Comparison of ENCODE assay signal across 22 cellular contexts in the genomic region with DNA sequence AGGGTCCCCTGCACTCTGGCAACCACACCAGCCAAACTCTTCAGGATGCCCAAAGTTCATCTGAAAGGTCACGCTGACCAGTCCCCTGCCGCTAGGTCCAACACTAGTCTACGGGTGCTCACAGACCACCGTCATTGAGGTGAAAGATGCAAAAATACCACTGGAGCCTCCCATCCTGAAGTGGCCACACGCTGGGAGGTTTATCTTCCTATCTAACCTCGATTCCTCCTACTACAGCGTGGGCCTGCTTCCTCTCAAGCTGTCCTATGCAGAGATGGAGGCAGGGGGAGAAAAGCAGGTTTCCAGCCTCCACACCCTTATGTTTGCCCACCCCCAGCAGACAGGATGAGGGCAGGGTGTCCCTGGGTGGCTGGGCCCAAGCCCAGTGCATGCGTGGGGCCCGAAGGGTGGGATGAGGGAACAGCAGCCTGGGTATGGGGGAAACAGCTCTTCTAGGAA. TPM values are rescaled to one million over a fixed set of nuclear protein-coding genes. Genes with fewer than 3 reads are reported as not detected.
DNase-seq lines count a peak whose midpoint lies in the region; ATAC-seq, FAIRE-seq and TF ChIP-seq lines count a peak whose summit lies in the region.
"Had no signal": no experiment of that assay in that cellular context is flagged by ENCODE, and none has a peak within 500 bp of the region (broad histone marks: within the 10 kb centered on the region; RNA-seq: fewer than 3 reads in every experiment).

No MANE protein-coding gene starts in this region.

- H3K36me3 ChIP-seq in HUES48 (ENCODE audit: control insufficient read depth, insufficient read depth, low read length) (no peaks in the 10 kb centered on the region), K562 (ENCODE audit: control insufficient read depth, insufficient read depth, low read length) (no peaks in the 10 kb centered on the region)

- WGBS in K562 (ENCODE audit: insufficient coverage, low coverage, missing lambda C conversion rate), result 13% methylated on average over 9 of the region's 9 CpGs

- no peak for DNase-seq in K562 (ENCODE audit: extremely low read depth in 1 of 4, low spot score in 3 of 4)
- peak; percentile 65 for DNase-seq in islet precursor cell
- peak in 1 of 49 donors; percentile 10 for DNase-seq in substantia nigra (lab: John Stamatoyannopoulos, UW)
- DNase-seq in activated naive CD4-positive, alpha-beta T cell treated with Interleukin-2 at 50 U/mL for 16 hours, result no peak
- no peak for DNase-seq in H4 (ENCODE audit: low spot score)
- DNase-seq: CD4-positive, CD25-positive, alpha-beta regulatory T cell; COR-L47; DMS79 treated with DMSO at 0.1 percent for 48 hours; HCEC 1CT; Karpas-422; MV-4-11; NCI-H1417 treated with DMSO at 0.1 percent for 48 hours; NCI-H446; Right ventricle myocardium superior had no signal

- TF ChIP-seq EP300 in K562 (IDR thresholded peaks at IDR 0.05; ENCODE audit: low read length), result no peak

- H3K27me3 ChIP-seq in HUES48 (ENCODE audit: control insufficient read depth, insufficient read depth, low read length), result peaks cover 47% of the 10 kb centered on the region
- H3K27me3 ChIP-seq in K562 (ENCODE audit: control insufficient read depth in 2 of 2, insufficient read depth in 2 of 2, low read length in 2 of 2), result peaks cover 8 to 29% of the 10 kb centered on the region in 2 experiments; a peak in 4 of 5 replicates

- H3K4me2 ChIP-seq in K562 (ENCODE audit: insufficient read depth, low read length), result no peak overlapping the region

- in situ Hi-C loops in K562 (cut with MboI), result no loop called here

- H3K9me1 ChIP-seq in K562 (ENCODE audit: control insufficient read depth, insufficient read depth, low read length), result peaks cover 4% of the 10 kb centered on the region

- POLR2A ChIA-PET in K562 (lab: Yijun Ruan, JAX), result interaction anchor here (0.8 kb wide), 1 partner anchor 136 kb away, joined by 3 read pairs; no protein-coding TSS in a partner anchor

- no peaks in the 10 kb centered on the region for H3K79me2 ChIP-seq in K562 (ENCODE audit: control insufficient read depth, insufficient read depth, low read length)

- no peak for TF ChIP-seq POLR2A in K562 (conservative IDR thresholded peaks at IDR 0.05)

- H2AFZ ChIP-seq in K562 (ENCODE audit: low read depth, low read length), result peak overlapping the region; percentile 38; the same call in 1 of the 2 replicates

- TF ChIP-seq RAD21 in K562 (CRISPR knock-in tag; conservative IDR thresholded peaks at IDR 0.05 in 1 of 2, IDR thresholded peaks at IDR 0.05 in 1 of 2), result no peak

- intact Hi-C loops in K562 (cut with micrococcal nuclease), result no loop called here

- H3K4me1 ChIP-seq in HUES48 (ENCODE audit: control insufficient read depth, insufficient read depth, low read length) (peaks cover 53% of the 10 kb centered on the region), K562 (replicated peaks in 1 of 2; ENCODE audit: control insufficient read depth in 2 of 2, insufficient read depth in 2 of 2, low read length in 2 of 2) (peaks cover 22 to 36% of the 10 kb centered on the region in 2 experiments)

- H3K9ac ChIP-seq in HUES48 (ENCODE audit: low read depth, low read length) (no peak overlapping the region), K562 (ENCODE audit: insufficient read depth in 1 of 2, low read depth in 2 of 2, low read length in 2 of 2) (peak overlapping the region in 1 of 2 experiments; percentile 48; a peak in 1 of 4 replicates)

- BruUV-seq in K562 (replicated peaks; lab: Mats Ljungman, UMichigan), result no TSS peak

- H3K27ac ChIP-seq in HUES48 (ENCODE audit: low read depth, low read length) (peak overlapping the region; percentile 44), K562 (ENCODE audit: extremely low read depth, low read depth, low read length) (no peak overlapping the region), substantia nigra (ENCODE audit: low read depth, low read length, poor library complexity, severe bottlenecking) (peak overlapping the region; percentile 77)
- H3K27ac ChIP-seq: SK-N-MC had no signal

- peaks cover 8% of the 10 kb centered on the region; the same call in 1 of the 2 replicates for H4K20me1 ChIP-seq in K562 (replicated peaks; ENCODE audit: control insufficient read depth, insufficient read depth, low read length)

- TF ChIP-seq CTCF in K562 (IDR thresholded peaks at IDR 0.05 in 2 of 3, conservative IDR thresholded peaks at IDR 0.05 in 1 of 3; ENCODE audit: insufficient read depth in 2 of 3, low read depth in 1 of 3, low read length in 3 of 3), result no peak

- no peaks in the 10 kb centered on the region for H3K9me3 ChIP-seq in HUES48 (ENCODE audit: control insufficient read depth, insufficient read depth, low read length)
- no peaks in the 10 kb centered on the region for H3K9me3 ChIP-seq in K562 (replicated peaks; ENCODE audit: control insufficient read depth, insufficient read depth, low read depth, low read length)

- no peak overlapping the region for H3K4me3 ChIP-seq in HUES48 (ENCODE audit: low read depth, low read length)
- no peak overlapping the region for H3K4me3 ChIP-seq in K562
- H3K4me3 ChIP-seq: GM12878, SK-N-MC had no signal

- FAIRE-seq in K562 (lab: Jason Lieb, UNC), result no peak
- FAIRE-seq: GM12878, HTR-8/SVneo had no signal

- CTCF ChIA-PET in K562 (lab: Yijun Ruan, JAX; ENCODE audit: low intra/inter-chr PET ratio), result no interaction called here

- ATAC-seq in K562 (no peak), GM18870 (IDR thresholded peaks at IDR 0.05; ENCODE audit: unreplicated experiment) (no peak)

TF ChIP-seq in K562, 482 proteins besides CTCF, POLR2A, EP300 and RAD21:
- no peak for TF ChIP-seq NR2C2 (CRISPR knock-in tag; IDR thresholded peaks at IDR 0.05)
- 0 out of 2 replicates have a peak, but pooled peaks have one; percentile 26 for TF ChIP-seq NR2C2 (tag; IDR thresholded peaks at IDR 0.05)
- 0 out of 2 replicates have a peak, but pooled peaks have one; percentile 13 for TF ChIP-seq GATA2 (CRISPR knock-in tag; IDR thresholded peaks at IDR 0.05)
- TF ChIP-seq KLF10 (CRISPR knock-in tag; IDR thresholded peaks at IDR 0.05), result no peak
TF ChIP-seq in K562: peak in this region for 2.

RNA-seq across cellular contexts. Expression of a gene that starts 6.3 kb away (rescaled TPM):
- total RNA-seq in K562 (2011; cell fraction: chromatin; rRNA removed; ENCODE audit: low replicate concordance), result 0.51 and 2.0 TPM in 2 replicates
- total RNA-seq in K562 (2011; cell fraction: nucleolus; rRNA removed), result 0.17 and 0.26 TPM in 2 replicates
- 0.53 and 0.66 TPM in 2 replicates for total RNA-seq in K562 (2011; cell fraction: nucleoplasm; rRNA removed)
- total RNA-seq in K562 (2014; rRNA removed), result 0.04 TPM in 1 of 2 replicates, not detected in the other
- not detected in 2 replicates for total RNA-seq in K562 (2014; rRNA removed; fragmentation: Illumina TruSeq; extraction: Trizol)
- total RNA-seq in K562 (2015; rRNA removed; fragmentation: Illumina TruSeq; extraction: Trizol), result not detected in 2 replicates
- 0.33 and 0.40 TPM in 2 replicates for total RNA-seq in K562 (2021)
- 0.04 and 0.13 TPM in 2 replicates for polyA plus RNA-seq in K562 (2011; rRNA removed)
- polyA plus RNA-seq in K562 (2011; cell fraction: cytosol; rRNA removed), result 0.01 and 0.06 TPM in 2 replicates
- 0.17 and 1.9 TPM in 2 replicates for polyA plus RNA-seq in K562 (2011; cell fraction: nucleus; rRNA removed)
- 0.05 and 0.44 TPM in 2 replicates for polyA plus RNA-seq in K562 (2012)
- 0.09 and 0.15 TPM in 2 replicates for polyA plus RNA-seq in K562 (2014; fragmentation: Illumina TruSeq; extraction: Trizol)
- not detected for polyA plus RNA-seq in K562 (2014; fragmentation: Nextera tagmentation; extraction: Ambion mirVana)
- polyA plus RNA-seq in K562 (2014; rRNA removed), result not detected in 2 replicates
- not detected in 2 replicates for polyA minus RNA-seq in K562 (2011; rRNA and poly(A)+ RNA removed)
- polyA minus RNA-seq in K562 (2011; cell fraction: cytosol; rRNA and poly(A)+ RNA removed), result not detected in 2 replicates
- polyA minus RNA-seq in K562 (2011; cell fraction: nucleus; rRNA and poly(A)+ RNA removed), result 0.13 TPM in 1 of 2 replicates, not detected in the other
- total RNA-seq in H4 (2014; rRNA removed; shearing (Covaris generic)), result 0.12 TPM in 1 of 2 replicates, not detected in the other
- total RNA-seq: CD4-positive, CD25-positive, alpha-beta regulatory T cell; M059J had no signal
- polyA plus RNA-seq: BJ; CD4-positive, CD25-positive, alpha-beta regulatory T cell; IgD-negative memory B cell had no signal
